In genomic region chr4:170374770-170375169, GRCh38 we compare ENCODE assay signal across 8 cellular contexts.
DNase-seq lines count a peak whose midpoint lies in the region; ATAC-seq and TF ChIP-seq lines count a peak whose summit lies in the region.

No MANE protein-coding gene starts in this region.

- H3K27me3 ChIP-seq in GM06990 (replicated peaks; ENCODE audit: control insufficient read depth, insufficient read depth, low read length) = no peaks in the 10 kb centered on the region

- H3K4me3 ChIP-seq in GM06990 (replicated peaks; ENCODE audit: low read depth, low read length) = no peak overlapping the region

- DNase-seq in GM06990 (ENCODE audit: extremely low read depth, insufficient read length) = peak; percentile 16
- DNase-seq in SKM-1 treated with dmso at 0.1 percent for 144 hours (lab: John Stamatoyannopoulos, UW; ENCODE audit: unreplicated experiment) = peak; percentile 53
- peak; percentile 23 to 28 for DNase-seq in left colon
- no peak for DNase-seq in AG08395 (ENCODE audit: low spot score)
- no peak for DNase-seq in NCI-H748 (lab: John Stamatoyannopoulos, UW; ENCODE audit: unreplicated experiment)
- no peak for DNase-seq in activated gamma-delta T cell treated with Interleukin-2 at 50 U/mL for 16 hours

- TF ChIP-seq CTCF in GM06990 (IDR thresholded peaks at IDR 0.05; ENCODE audit: insufficient read depth, low read length, poor library complexity, severe bottlenecking) = peak; percentile 86

- intact Hi-C loops in left colon (cut with DNase I, micrococcal nuclease) = no loop called here

- ATAC-seq in GM19463 (IDR thresholded peaks at IDR 0.05; ENCODE audit: unreplicated experiment) (peak; percentile 99), HG03280 (IDR thresholded peaks at IDR 0.05; ENCODE audit: unreplicated experiment) (peak; percentile 98), left colon (peak; percentile 90)

- H3K36me3 ChIP-seq in GM06990 (ENCODE audit: control insufficient read depth, insufficient read depth, low read length) = no peaks in the 10 kb centered on the region

Comparison
In these comparisons a context has a peak if more than half of its experiments do, and no peak if none do; other contexts are left out.
1. DNase-seq: peak in GM06990 (single experiment), SKM-1 treated with dmso at 0.1 percent for 144 hours (single experiment) and left colon (2 of 2); none in AG08395 (single experiment), NCI-H748 (single experiment) and activated gamma-delta T cell treated with Interleukin-2 at 50 U/mL for 16 hours (single experiment).
2. Peak in every context shown above with its lines, with median percentiles within 50 percentile points of each other: ATAC-seq.